In the genomic region with DNA sequence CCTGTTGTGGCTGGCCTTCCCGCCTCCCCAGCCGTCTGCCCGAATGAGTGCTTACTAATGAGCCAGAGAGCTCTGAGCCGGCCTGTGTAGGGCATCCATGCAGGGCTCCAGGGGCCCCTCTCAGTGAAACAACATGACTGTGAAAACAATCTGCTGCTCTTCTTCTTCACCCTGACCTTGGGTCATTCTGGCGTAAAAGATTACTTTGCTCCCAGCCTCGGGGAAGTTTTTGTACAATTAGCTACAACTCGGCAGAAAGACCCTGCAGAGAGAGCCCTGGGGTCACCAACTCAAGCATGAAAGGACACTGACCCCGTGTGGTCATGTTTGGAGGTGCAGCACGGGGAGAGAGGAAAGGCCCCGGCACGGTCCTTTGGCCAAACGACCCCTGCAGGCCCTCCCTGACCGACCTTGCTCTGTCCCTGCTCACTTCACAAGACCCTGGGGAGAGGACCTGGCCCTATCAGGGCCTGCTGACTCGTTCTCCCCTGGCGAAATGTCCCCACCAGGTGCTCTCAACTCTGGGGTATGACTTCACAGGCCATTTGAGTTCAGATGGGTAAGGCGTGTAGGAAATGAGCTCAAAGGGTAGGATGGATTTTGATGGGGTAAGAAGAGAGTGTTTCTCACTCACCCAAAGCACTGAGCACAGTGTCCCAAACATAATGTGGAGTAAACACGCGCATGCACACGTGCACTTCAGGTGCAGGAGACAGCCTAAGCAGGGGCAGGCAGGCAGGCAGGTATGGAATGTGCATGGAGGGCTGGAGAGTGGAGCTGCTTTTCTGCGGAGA, we compare ENCODE assay signal across 8 cellular contexts. TPM values are rescaled to one million over a fixed set of nuclear protein-coding genes. Genes with fewer than 3 reads are reported as not detected.
DNase-seq lines count a peak whose midpoint lies in the region; ATAC-seq and TF ChIP-seq lines count a peak whose summit lies in the region.

No MANE protein-coding gene starts in this region.

- no peak overlapping the region for H3K4me3 Mint-ChIP-seq in CD4-positive, alpha-beta T cell
- H3K4me3 Mint-ChIP-seq in activated T-cell treated with anti-CD3 and anti-CD28 coated beads, Interleukin-2, amount 50 U/mL, for 72 hours, result no peak overlapping the region

- no TSS peak for BruUV-seq in Panc1 (replicated peaks; lab: Mats Ljungman, UMichigan)

- H3K27me3 ChIP-seq in CD4-positive, alpha-beta T cell (ENCODE audit: control insufficient read depth, insufficient read depth, low read length), result no peaks in the 10 kb centered on the region
- no peaks in the 10 kb centered on the region for H3K27me3 ChIP-seq in Panc1 (ENCODE audit: control insufficient read depth, insufficient read depth, low read length)
- H3K27me3 ChIP-seq in neutrophil, result no peaks in the 10 kb centered on the region
- H3K27me3 ChIP-seq in subcutaneous abdominal adipose tissue (ENCODE audit: control insufficient read depth in 5 of 5, insufficient read depth in 4 of 5, low read length in 5 of 5), result no peaks in the 10 kb centered on the region

- POLR2A ChIA-PET in CD4-positive, alpha-beta T cell (lab: Charles Lee), result interaction anchor here (1.3 kb wide), 1 partner anchor 469 kb away, joined by 3 read pairs; no protein-coding TSS in a partner anchor
- POLR2A ChIA-PET in Panc1 (lab: Charles Lee), result no interaction called here

- in situ Hi-C loops in Panc1 (cut with HindIII; ENCODE audit: low pct_unique_long_range_greater_than_20kb, low sequenced_read_pairs), result no loop called here

- no peak overlapping the region for H3K27ac ChIP-seq in CD4-positive, alpha-beta T cell (ENCODE audit: low read depth, low read length)
- H3K27ac ChIP-seq in Panc1 (ENCODE audit: low read length), result no peak overlapping the region
- H3K27ac ChIP-seq in neutrophil, result no peak overlapping the region
- H3K27ac ChIP-seq in subcutaneous abdominal adipose tissue (ENCODE audit: low read depth, low read length), result no peak overlapping the region

- peaks cover 15% of the 10 kb centered on the region for H3K4me1 Mint-ChIP-seq in CD4-positive, alpha-beta T cell (ENCODE audit: low read depth)
- peaks cover 6% of the 10 kb centered on the region for H3K4me1 Mint-ChIP-seq in activated T-cell treated with anti-CD3 and anti-CD28 coated beads, Interleukin-2, amount 50 U/mL, for 72 hours (ENCODE audit: low read depth)

- no peaks in the 10 kb centered on the region for H3K36me3 Mint-ChIP-seq in CD4-positive, alpha-beta T cell (ENCODE audit: low read depth)
- no peaks in the 10 kb centered on the region for H3K36me3 Mint-ChIP-seq in activated T-cell treated with anti-CD3 and anti-CD28 coated beads, Interleukin-2, amount 50 U/mL, for 72 hours (ENCODE audit: insufficient read depth in 2 of 2)

- DNase-seq in CD4-positive, alpha-beta T cell, result peak; percentile 39 to 71 (median 54)
- peak; percentile 79 for DNase-seq in HT-29 (ENCODE audit: low spot score)
- no peak for DNase-seq in Panc1 (ENCODE audit: low read depth, low spot score)
- DNase-seq in activated T-cell treated with anti-CD3 and anti-CD28 coated beads, Interleukin-2, amount 50 U/mL, for 72 hours, result peak; percentile 76 to 80
- peak; percentile 27 to 80 for DNase-seq in foreskin fibroblast

- no peaks in the 10 kb centered on the region for H3K4me1 ChIP-seq in Panc1 (ENCODE audit: control insufficient read depth, insufficient read depth, low read length)
- peaks cover 0 to 5% of the 10 kb centered on the region in 2 experiments for H3K4me1 ChIP-seq in neutrophil (ENCODE audit: control insufficient read depth in 1 of 2, insufficient read depth in 1 of 2, low read depth in 1 of 2, low read length in 1 of 2)
- peaks cover 0 to 10% (median 9%) of the 10 kb centered on the region in 5 donors for H3K4me1 ChIP-seq in subcutaneous abdominal adipose tissue (ENCODE audit: control insufficient read depth in 5 of 5, insufficient read depth in 5 of 5, low read length in 5 of 5)

- no peaks in the 10 kb centered on the region for H3K9me3 Mint-ChIP-seq in CD4-positive, alpha-beta T cell
- no peaks in the 10 kb centered on the region for H3K9me3 Mint-ChIP-seq in activated T-cell treated with anti-CD3 and anti-CD28 coated beads, Interleukin-2, amount 50 U/mL, for 72 hours

- no peaks in the 10 kb centered on the region for H3K27me3 Mint-ChIP-seq in CD4-positive, alpha-beta T cell
- H3K27me3 Mint-ChIP-seq in activated T-cell treated with anti-CD3 and anti-CD28 coated beads, Interleukin-2, amount 50 U/mL, for 72 hours (ENCODE audit: low read depth), result no peaks in the 10 kb centered on the region

- H3K4me3 ChIP-seq in Panc1 (ENCODE audit: low read depth in 2 of 2, low read length in 2 of 2), result 0 out of 4 replicates have a peak overlapping the region, but pooled peaks of 1 of the 2 experiments have one; percentile 5
- H3K4me3 ChIP-seq in foreskin fibroblast (ENCODE audit: low read depth in 1 of 2, low read length in 2 of 2), result no peak overlapping the region
- no peak overlapping the region for H3K4me3 ChIP-seq in neutrophil (ENCODE audit: low read depth in 1 of 2, low read length in 1 of 2)
- peak overlapping the region in 2 of 5 donors; percentile 11 to 37 for H3K4me3 ChIP-seq in subcutaneous abdominal adipose tissue (ENCODE audit: low read depth in 1 of 5, low read length in 5 of 5)

- peak; percentile 74 for ATAC-seq in CD4-positive, alpha-beta T cell (ENCODE audit: poor library complexity)
- ATAC-seq in GM19452 (IDR thresholded peaks at IDR 0.05; ENCODE audit: unreplicated experiment) (peak; percentile 75), Panc1 (peak; percentile 89)
- peak; percentile 85 to 89 for ATAC-seq in activated T-cell treated with anti-CD3 and anti-CD28 coated beads, Interleukin-2, amount 50 U/mL, for 72 hours (replicated peaks in 1 of 2)

- H3K36me3 ChIP-seq in Panc1 (ENCODE audit: control insufficient read depth, insufficient read depth, low read length), result no peaks in the 10 kb centered on the region
- no peaks in the 10 kb centered on the region for H3K36me3 ChIP-seq in neutrophil
- no peaks in the 10 kb centered on the region for H3K36me3 ChIP-seq in subcutaneous abdominal adipose tissue (ENCODE audit: control insufficient read depth in 5 of 5, insufficient read depth in 5 of 5, low read length in 5 of 5)

- H3K9ac ChIP-seq in subcutaneous abdominal adipose tissue (ENCODE audit: low read length in 5 of 5), result peak overlapping the region in 3 of 5 donors; percentile 8 to 56 (median 54)

- no peak overlapping the region for H3K27ac Mint-ChIP-seq in CD4-positive, alpha-beta T cell
- H3K27ac Mint-ChIP-seq in activated T-cell treated with anti-CD3 and anti-CD28 coated beads, Interleukin-2, amount 50 U/mL, for 72 hours, result peak overlapping the region; percentile 0

- no peaks in the 10 kb centered on the region for H3K9me3 ChIP-seq in CD4-positive, alpha-beta T cell (ENCODE audit: control insufficient read depth, low read length)
- no peaks in the 10 kb centered on the region for H3K9me3 ChIP-seq in Panc1 (ENCODE audit: control insufficient read depth, insufficient read depth, low read depth, low read length)
- no peaks in the 10 kb centered on the region for H3K9me3 ChIP-seq in neutrophil
- no peaks in the 10 kb centered on the region for H3K9me3 ChIP-seq in subcutaneous abdominal adipose tissue (ENCODE audit: control insufficient read depth in 5 of 5, low read length in 5 of 5)

- CTCF ChIA-PET in CD4-positive, alpha-beta T cell (lab: Charles Lee), result interaction anchor here (0.6 to 1.5 kb wide), 8 partner anchors 18 to 470 kb away, joined by 3 to 11 read pairs (median 3); no protein-coding TSS in a partner anchor
- CTCF ChIA-PET in Panc1 (lab: Charles Lee), result interaction anchor here (0.5 to 1.5 kb wide), 9 partner anchors 8 to 460 kb away, joined by 3 to 12 read pairs (median 3); no protein-coding TSS in a partner anchor

- intact Hi-C loops in CD4-positive, alpha-beta T cell (cut with DNase I, micrococcal nuclease), result loop anchor here (1.0 to 10.0 kb wide), 6 partner anchors 228 to 690 kb away; no protein-coding TSS in a partner anchor
- intact Hi-C loops in Panc1 (cut with micrococcal nuclease; ENCODE audit: unreplicated experiment), result loop anchor here (2.0 kb wide), 2 partner anchors 228 to 460 kb away; no protein-coding TSS in a partner anchor

- peak; percentile 92 for TF ChIP-seq CTCF in CD4-positive, alpha-beta T cell (IDR thresholded peaks at IDR 0.05)
- TF ChIP-seq CTCF in Panc1 (IDR thresholded peaks at IDR 0.05) (peak; percentile 94), foreskin fibroblast (IDR thresholded peaks at IDR 0.05; ENCODE audit: low read depth, low read length) (peak; percentile 93), neutrophil (IDR thresholded peaks at IDR 0.05) (peak; percentile 70)

RNA-seq across cellular contexts. Expression of a gene that starts 22.9 kb away (rescaled TPM):
- 10 to 100 TPM; 12.1 to 12.9 TPM for total RNA-seq in CD4-positive, alpha-beta T cell
- 20.1 and 25.0 TPM in 2 replicates for total RNA-seq in HT-29 (2014; rRNA removed; shearing (Covaris generic))
- 49.9 TPM for total RNA-seq in Panc1 (2021; ENCODE audit: unreplicated experiment)
- polyA plus RNA-seq in Panc1 (2012; ENCODE audit: insufficient read length), result 11.1 TPM
- 10 to 100 TPM; 30.3 to 33.6 TPM for total RNA-seq in activated T-cell treated with anti-CD3 and anti-CD28 coated beads, Interleukin-2, amount 50 U/mL, for 72 hours
